In genomic region chr2:121776885-121777698, GRCh38 we compare ENCODE assay signal across 21 cellular contexts. TPM values are rescaled to one million over a fixed set of nuclear protein-coding genes. Genes with fewer than 3 reads are reported as not detected.
DNase-seq lines count a peak whose midpoint lies in the region; TF ChIP-seq lines count a peak whose summit lies in the region.
"Had no signal": no experiment of that assay in that cellular context is flagged by ENCODE, and none has a peak within 500 bp of the region (broad histone marks: within the 10 kb centered on the region; RNA-seq: fewer than 3 reads in every experiment).

No MANE protein-coding gene starts in this region.

- H3K4me1 Mint-ChIP-seq in chondrocyte (ENCODE audit: low read depth) (peaks cover 25% of the 10 kb centered on the region), mesothelial cell of epicardium (peaks cover 24% of the 10 kb centered on the region)
- H3K4me1 Mint-ChIP-seq: activated naive CD8-positive, alpha-beta T cell treated with anti-CD3 and anti-CD28 coated beads, Interleukin-2, amount 10 ng/mL, durations not matched to agents 7 days and 5 days; stimulated activated effector memory CD8-positive, alpha-beta T cell treated with anti-CD3 and anti-CD28 coated beads, Interleukin-12 subunit alpha, Interleukin-12 subunit beta, amount 100 ng/mL, for 72 hours had no signal

- TF ChIP-seq CTCF in chondrocyte (IDR thresholded peaks at IDR 0.05) (no peak), mesothelial cell of epicardium (IDR thresholded peaks at IDR 0.05; ENCODE audit: unreplicated experiment) (no peak), smooth muscle cell (IDR thresholded peaks at IDR 0.05; ENCODE audit: borderline replicate concordance, insufficient read depth, poor library complexity, severe bottlenecking) (no peak)

- H3K4me2 ChIP-seq in smooth muscle cell = no peak overlapping the region

- no peaks in the 10 kb centered on the region for H3K9me3 Mint-ChIP-seq in chondrocyte (ENCODE audit: low read depth)
- H3K9me3 Mint-ChIP-seq in mesothelial cell of epicardium = no peaks in the 10 kb centered on the region
- H3K9me3 Mint-ChIP-seq: activated naive CD8-positive, alpha-beta T cell treated with anti-CD3 and anti-CD28 coated beads, Interleukin-2, amount 10 ng/mL, durations not matched to agents 7 days and 5 days; activated T-helper 1 cell treated with anti-CD3 and anti-CD28 coated beads, Interleukin-12 subunit alpha, Interleukin-12 subunit beta, Interleukin-2, Interleukin-4 antibody, amounts not matched to agents 30 ng/mL and 10 ng/mL and 1 ng/mL, durations not matched to agents 14 hours and 24 hours and 36 hours; brain; CD8-positive, alpha-beta T cell; dendritic cell treated with granulocyte-macrophage colony-stimulating factor and Interleukin-4, amounts not matched to agents 40 ng/mL and 50 ng/mL, for 4 days; stimulated activated effector memory CD8-positive, alpha-beta T cell treated with anti-CD3 and anti-CD28 coated beads, Interleukin-12 subunit alpha, Interleukin-12 subunit beta, amount 100 ng/mL, for 72 hours had no signal

- no peak overlapping the region for H3K9ac ChIP-seq in smooth muscle cell (ENCODE audit: low read depth)

- no peak overlapping the region for H2AFZ ChIP-seq in smooth muscle cell (ENCODE audit: low read depth)

- H3K27ac Mint-ChIP-seq in chondrocyte (ENCODE audit: unreplicated experiment) (peak overlapping the region; percentile 65), mesothelial cell of epicardium (peak overlapping the region; percentile 64)
- H3K27ac Mint-ChIP-seq: activated naive CD8-positive, alpha-beta T cell treated with anti-CD3 and anti-CD28 coated beads, Interleukin-2, amount 10 ng/mL, durations not matched to agents 7 days and 5 days; activated T-helper 1 cell treated with anti-CD3 and anti-CD28 coated beads, Interleukin-12 subunit alpha, Interleukin-12 subunit beta, Interleukin-2, Interleukin-4 antibody, amounts not matched to agents 30 ng/mL and 10 ng/mL and 1 ng/mL, durations not matched to agents 14 hours and 24 hours and 36 hours; brain; CD8-positive, alpha-beta T cell; dendritic cell treated with granulocyte-macrophage colony-stimulating factor and Interleukin-4, amounts not matched to agents 40 ng/mL and 50 ng/mL, for 4 days; naive thymus-derived CD4-positive, alpha-beta T cell; stimulated activated effector memory CD8-positive, alpha-beta T cell treated with anti-CD3 and anti-CD28 coated beads, Interleukin-12 subunit alpha, Interleukin-12 subunit beta, amount 100 ng/mL, for 72 hours had no signal

- no peak overlapping the region for H3K4me3 ChIP-seq in smooth muscle cell
- H3K4me3 ChIP-seq: gastroesophageal sphincter, pancreas, sigmoid colon, thoracic aorta had no signal

- H3K79me2 ChIP-seq in smooth muscle cell (ENCODE audit: low read depth) = no peaks in the 10 kb centered on the region

- H3K36me3 Mint-ChIP-seq in chondrocyte (ENCODE audit: low read depth) (no peaks in the 10 kb centered on the region), mesothelial cell of epicardium (no peaks in the 10 kb centered on the region)
- H3K36me3 Mint-ChIP-seq: activated naive CD8-positive, alpha-beta T cell treated with anti-CD3 and anti-CD28 coated beads, Interleukin-2, amount 10 ng/mL, durations not matched to agents 7 days and 5 days; brain; stimulated activated effector memory CD8-positive, alpha-beta T cell treated with anti-CD3 and anti-CD28 coated beads, Interleukin-12 subunit alpha, Interleukin-12 subunit beta, amount 100 ng/mL, for 72 hours had no signal

- no peaks in the 10 kb centered on the region for H3K4me1 ChIP-seq in smooth muscle cell (ENCODE audit: low read depth)
- H3K4me1 ChIP-seq: gastroesophageal sphincter, pancreas, sigmoid colon had no signal

- 87% methylated on average over 12 of the region's 12 CpGs for WGBS in smooth muscle cell (ENCODE audit: low lambda C conversion rate)

- H3K27me3 Mint-ChIP-seq in chondrocyte (ENCODE audit: low read depth) (peaks cover under 1% of the 10 kb centered on the region), mesothelial cell of epicardium (ENCODE audit: low read depth) (no peaks in the 10 kb centered on the region)
- H3K27me3 Mint-ChIP-seq: activated naive CD8-positive, alpha-beta T cell treated with anti-CD3 and anti-CD28 coated beads, Interleukin-2, amount 10 ng/mL, durations not matched to agents 7 days and 5 days; brain; dendritic cell treated with granulocyte-macrophage colony-stimulating factor and Interleukin-4, amounts not matched to agents 40 ng/mL and 50 ng/mL, for 4 days had no signal

- peak; percentile 74 for DNase-seq in DMS 273 treated with DMSO at 0.1 percent for 48 hours (lab: John Stamatoyannopoulos, UW)
- DNase-seq in NCI-H2171 (lab: John Stamatoyannopoulos, UW) = peak; percentile 22
- no peak for DNase-seq in chondrocyte (ENCODE audit: low spot score)
- DNase-seq in mesothelial cell of epicardium (ENCODE audit: low spot score in 2 of 2, unreplicated experiment in 2 of 2) = no peak
- no peak for DNase-seq in SHP77 treated with DMSO at 0.1 percent for 48 hours (lab: John Stamatoyannopoulos, UW)
- DNase-seq in activated naive CD4-positive, alpha-beta T cell (lab: John Stamatoyannopoulos, UW) = no peak
- DNase-seq in smooth muscle cell (lab: John Stamatoyannopoulos, UW; ENCODE audit: unreplicated experiment) = no peak
- DNase-seq: activated CD4-positive, alpha-beta T cell treated with anti-CD3 and anti-CD28 coated beads for 4 hours; activated naive CD8-positive, alpha-beta T cell treated with anti-CD3 and anti-CD28 coated beads, Interleukin-2, amount 10 ng/mL, durations not matched to agents 7 days and 5 days; CD8-positive, alpha-beta T cell; Kasumi-1; naive thymus-derived CD4-positive, alpha-beta T cell; NCI-H1048; pancreas; sigmoid colon had no signal

- H3K36me3 ChIP-seq in smooth muscle cell (ENCODE audit: low read depth) = no peaks in the 10 kb centered on the region
- H3K36me3 ChIP-seq: pancreas, sigmoid colon, thoracic aorta had no signal

- H3K4me3 Mint-ChIP-seq in chondrocyte (ENCODE audit: unreplicated experiment) (no peak overlapping the region), mesothelial cell of epicardium (no peak overlapping the region)
- H3K4me3 Mint-ChIP-seq: activated naive CD8-positive, alpha-beta T cell treated with anti-CD3 and anti-CD28 coated beads, Interleukin-2, amount 10 ng/mL, durations not matched to agents 7 days and 5 days; activated T-helper 1 cell treated with anti-CD3 and anti-CD28 coated beads, Interleukin-12 subunit alpha, Interleukin-12 subunit beta, Interleukin-2, Interleukin-4 antibody, amounts not matched to agents 30 ng/mL and 10 ng/mL and 1 ng/mL, durations not matched to agents 14 hours and 24 hours and 36 hours; brain; CD8-positive, alpha-beta T cell; dendritic cell treated with granulocyte-macrophage colony-stimulating factor and Interleukin-4, amounts not matched to agents 40 ng/mL and 50 ng/mL, for 4 days; naive thymus-derived CD4-positive, alpha-beta T cell; stimulated activated effector memory CD8-positive, alpha-beta T cell treated with anti-CD3 and anti-CD28 coated beads, Interleukin-12 subunit alpha, Interleukin-12 subunit beta, amount 100 ng/mL, for 72 hours had no signal

- H3K27me3 ChIP-seq in smooth muscle cell (ENCODE audit: low read depth) = no peaks in the 10 kb centered on the region
- H3K27me3 ChIP-seq: gastroesophageal sphincter, pancreas, sigmoid colon had no signal

- H4K20me1 ChIP-seq in smooth muscle cell (ENCODE audit: low read depth) = no peaks in the 10 kb centered on the region

- H3F3A ChIP-seq in smooth muscle cell (ENCODE audit: low read depth) = no peaks in the 10 kb centered on the region

- H3K27ac ChIP-seq in smooth muscle cell (ENCODE audit: low read depth) = no peak overlapping the region
- H3K27ac ChIP-seq: gastroesophageal sphincter, pancreas, sigmoid colon, thoracic aorta had no signal

- H3K9me3 ChIP-seq in smooth muscle cell (replicated peaks; ENCODE audit: low read depth) = no peaks in the 10 kb centered on the region
- H3K9me3 ChIP-seq: gastroesophageal sphincter, pancreas, sigmoid colon, thoracic aorta had no signal

RNA-seq across cellular contexts. Expression of gene TSN, which starts 21.6 kb away (rescaled TPM):
- total RNA-seq in chondrocyte (51.1 to 61.6 TPM (median 57.1 TPM) in 3 replicates), mesothelial cell of epicardium (60.4 to 63.4 TPM (median 63.1 TPM) in 3 replicates), smooth muscle cell (53.1 and 61.8 TPM in 2 replicates)
- 43.8 and 47.3 TPM in 2 replicates for polyA plus RNA-seq in smooth muscle cell

RNA-seq across cellular contexts. Expression of gene NIFK, which starts 40.4 kb away (rescaled TPM):
- total RNA-seq in chondrocyte (35.5 to 40.5 TPM (median 39.8 TPM) in 3 replicates), mesothelial cell of epicardium (46.6 to 54.2 TPM (median 50.7 TPM) in 3 replicates), smooth muscle cell (28.0 and 92.5 TPM in 2 replicates)
- polyA plus RNA-seq in smooth muscle cell = 43.6 and 45.1 TPM in 2 replicates

Comparison
In these comparisons a context has a peak if more than half of its experiments do, and no peak if none do; other contexts are left out.
1. DNase-seq: peak in DMS 273 treated with DMSO at 0.1 percent for 48 hours (single experiment) and NCI-H2171 (single experiment); none in chondrocyte (single experiment), mesothelial cell of epicardium (0 of 2), SHP77 treated with DMSO at 0.1 percent for 48 hours (single experiment), activated naive CD4-positive, alpha-beta T cell (0 of 4) and smooth muscle cell (single experiment).